ENCODE assay signal across 31 cellular contexts in the genomic region with DNA sequence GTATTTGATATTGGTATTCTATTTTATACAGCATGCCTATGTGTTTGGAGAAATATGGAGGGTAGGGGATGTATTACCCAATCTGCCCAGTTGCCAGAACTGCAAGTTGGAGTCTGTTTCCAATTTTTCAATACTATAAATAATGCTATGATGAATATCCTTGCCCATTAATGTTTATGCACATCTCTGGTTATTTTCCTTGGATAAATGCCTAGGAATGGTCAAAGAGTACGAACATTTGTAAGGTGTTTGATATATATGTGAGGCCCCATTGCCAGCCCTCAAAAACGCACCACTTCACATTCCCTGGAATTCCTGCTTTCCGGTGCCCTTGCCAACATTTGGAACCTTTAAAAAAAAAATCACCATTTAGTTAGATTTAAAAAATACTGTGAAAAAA. TPM values are rescaled to one million over a fixed set of nuclear protein-coding genes. Genes with fewer than 3 reads are reported as not detected.
"Had no signal": no experiment of that assay in that cellular context is flagged by ENCODE, and none has a peak within 500 bp of the region (broad histone marks: within the 10 kb centered on the region; RNA-seq: fewer than 3 reads in every experiment).

No MANE protein-coding gene starts in this region.

- H3K4me3 ChIP-seq: SJSA1 had no signal

- ATAC-seq: activated CD8-positive, alpha-beta T cell treated with anti-CD3 and anti-CD28 coated beads, Interleukin-2, amount 10 ng/mL, durations not matched to agents 7 days and 5 days; PC-3; T-helper 17 cell; WTC11 had no signal

- H3K4me3 Mint-ChIP-seq: activated CD8-positive, alpha-beta T cell treated with anti-CD3 and anti-CD28 coated beads, Interleukin-2, amount 10 ng/mL, durations not matched to agents 7 days and 5 days; activated naive CD4-positive, alpha-beta T cell treated with anti-CD3 and anti-CD28 coated beads, Interleukin-2, amount 50 U/mL, for 24 hours; IgD-negative memory B cell; T-helper 17 cell; WTC11 had no signal

- DNase-seq: activated CD4-positive, alpha-beta T cell treated with anti-CD3 and anti-CD28 coated beads for 48 hours; activated CD4-positive, alpha-beta T cell treated with anti-CD3 and anti-CD28 coated beads, Interleukin-2, amount 50 U/mL, for 4 hours; activated CD4-positive, CD25-positive, alpha-beta regulatory T cell treated with anti-CD3 and anti-CD28 coated beads, Interleukin-2, amount 50 U/mL, for 72 hours; activated CD8-positive, alpha-beta memory T cell treated with anti-CD3 and anti-CD28 coated beads, Interleukin-2, amount 50 U/mL, for 48 hours; activated CD8-positive, alpha-beta T cell treated with anti-CD3 and anti-CD28 coated beads, Interleukin-2, amount 10 ng/mL, durations not matched to agents 7 days and 5 days; activated effector memory CD4-positive, alpha-beta T cell treated with Interleukin-2 at 50 U/mL for 16 hours; activated naive CD4-positive, alpha-beta T cell; activated T-cell treated with anti-CD3 and anti-CD28 coated beads, Interleukin-2, amount 50 U/mL, for 1 hour; amniotic stem cell; central memory CD4-positive, alpha-beta T cell; KG1; MV-4-11; NCI-H1092 treated with DMSO at 0.1 percent for 48 hours; NCI-H1417 treated with DMSO at 0.1 percent for 48 hours; NCI-H1694; NCI-H2029; NCI-H2107; NCI-H2171 treated with DMSO at 0.1 percent for 48 hours; NCI-H345; NCI-H510A; PC-3; SHP77; T-helper 17 cell; T-helper 9 cell had no signal

- H3K36me3 Mint-ChIP-seq: activated naive CD4-positive, alpha-beta T cell treated with anti-CD3 and anti-CD28 coated beads, Interleukin-2, amount 50 U/mL, for 24 hours; IgD-negative memory B cell; WTC11 had no signal

- H3K27me3 ChIP-seq: SJSA1 had no signal

- H3K27me3 Mint-ChIP-seq: activated naive CD4-positive, alpha-beta T cell treated with anti-CD3 and anti-CD28 coated beads, Interleukin-2, amount 50 U/mL, for 24 hours; T-helper 17 cell had no signal

- H3K36me3 ChIP-seq: SJSA1 had no signal

- H3K9me3 ChIP-seq: SJSA1 had no signal

- H3K27ac ChIP-seq: SJSA1 had no signal

- H3K27ac Mint-ChIP-seq: activated CD8-positive, alpha-beta T cell treated with anti-CD3 and anti-CD28 coated beads, Interleukin-2, amount 10 ng/mL, durations not matched to agents 7 days and 5 days; activated naive CD4-positive, alpha-beta T cell treated with anti-CD3 and anti-CD28 coated beads, Interleukin-2, amount 50 U/mL, for 24 hours; T-helper 17 cell; WTC11 had no signal

- H3K9me3 Mint-ChIP-seq: activated naive CD4-positive, alpha-beta T cell treated with anti-CD3 and anti-CD28 coated beads, Interleukin-2, amount 50 U/mL, for 24 hours; IgD-negative memory B cell had no signal

RNA-seq across cellular contexts. Expression of a gene that starts 34.3 kb away (rescaled TPM):
- total RNA-seq: activated CD8-positive, alpha-beta T cell treated with anti-CD3 and anti-CD28 coated beads, Interleukin-2, amount 10 ng/mL, durations not matched to agents 7 days and 5 days; bronchial epithelial cell; LHCN-M2; M059J; SJSA1; T-helper 17 cell had no signal
- polyA plus RNA-seq: IgD-negative memory B cell had no signal
